In genomic region chr22:30289126-30289979, GRCh38 we compare ENCODE assay signal across 8 cellular contexts.
DNase-seq lines count a peak whose midpoint lies in the region; ATAC-seq and TF ChIP-seq lines count a peak whose summit lies in the region.

Gene CASTOR1 (minus strand): TSS chr22:30289505. CDS start chr22:30289497, 8 bp downstream.

- ATAC-seq in HG03378 (IDR thresholded peaks at IDR 0.05; ENCODE audit: unreplicated experiment): peak; percentile 43

- H3K27me3 ChIP-seq in layer of hippocampus (ENCODE audit: control insufficient read depth, insufficient read depth, low read length): no peaks in the 10 kb centered on the region

- peak; percentile 20 for TF ChIP-seq POLR2A in GM19099 (IDR thresholded peaks at IDR 0.05; ENCODE audit: extremely low read depth, insufficient read length, low read depth)

- H3K27ac ChIP-seq in cingulate gyrus (ENCODE audit: low read depth, low read length) (peak within 1 kb of the TSS; percentile 92), layer of hippocampus (ENCODE audit: low read depth, low read length) (peak within 1 kb of the TSS; percentile 91)

- peak; percentile 99 for DNase-seq in AG20443 (ENCODE audit: low spot score)
- peak; percentile 91 for DNase-seq in NCI-H510A treated with DMSO at 0.1 percent for 48 hours (lab: John Stamatoyannopoulos, UW)
- DNase-seq in activated CD4-positive, alpha-beta T cell treated with anti-CD3 and anti-CD28 coated beads for 4 hours: peak; percentile 85 to 88
- DNase-seq in stimulated activated CD4-positive, alpha-beta T cell treated with anti-CD3 and anti-CD28 coated beads, Interleukin-1b, Interleukin-23, amount 100 ng/mL, for 24 hours (ENCODE audit: low read depth in 4 of 4, low spot score in 1 of 4): peak; percentile 76 to 91 (median 83)

Comparison
In these comparisons a context has a peak if more than half of its experiments do, and no peak if none do; other contexts are left out.
1. Peak in every context shown above with its lines: DNase-seq, ATAC-seq and H3K27ac ChIP-seq.